In genomic region chr16:11255737-11256656, GRCh38 we compare ENCODE assay signal across 8 cellular contexts.
A peak's percentile ranks its signal among the peaks of the same experiment; 100 is the strongest.
DNase-seq lines count a peak whose midpoint lies in the region; ATAC-seq lines count a peak whose summit lies in the region.

Gene SOCS1 (minus strand): TSS chr16:11256204. CDS start chr16:11255478, 726 bp downstream.

- peak; percentile 92 for DNase-seq in AG08395 (ENCODE audit: low spot score)
- DNase-seq in NCI-H2171 treated with DMSO at 0.1 percent for 48 hours (lab: John Stamatoyannopoulos, UW), result peak; percentile 73
- DNase-seq in activated CD4-positive, CD25-positive, alpha-beta regulatory T cell (lab: John Stamatoyannopoulos, UW), result peak; percentile 79 to 94 (median 88)
- peak; percentile 76 for DNase-seq in cerebellar cortex (ENCODE audit: low spot score)
- DNase-seq in kidney glomerular epithelial cell (lab: John Stamatoyannopoulos, UW), result peak; percentile 58
- DNase-seq in stimulated activated CD4-positive, alpha-beta T cell treated with anti-CD3 and anti-CD28 coated beads, Interleukin-15, amount 100 ng/mL, for 24 hours, result peak; percentile 90

- ATAC-seq in GM18868 (IDR thresholded peaks at IDR 0.05; ENCODE audit: unreplicated experiment) (peak; percentile 54), HG03097 (IDR thresholded peaks at IDR 0.05; ENCODE audit: low FRiP score, unreplicated experiment) (peak; percentile 52)

Comparison
In these comparisons a context has a peak if more than half of its experiments do, and no peak if none do; other contexts are left out.
1. Peak in every context shown above with its lines: DNase-seq and ATAC-seq.